Comparison of ENCODE assay signal across 11 cellular contexts in the genomic region with DNA sequence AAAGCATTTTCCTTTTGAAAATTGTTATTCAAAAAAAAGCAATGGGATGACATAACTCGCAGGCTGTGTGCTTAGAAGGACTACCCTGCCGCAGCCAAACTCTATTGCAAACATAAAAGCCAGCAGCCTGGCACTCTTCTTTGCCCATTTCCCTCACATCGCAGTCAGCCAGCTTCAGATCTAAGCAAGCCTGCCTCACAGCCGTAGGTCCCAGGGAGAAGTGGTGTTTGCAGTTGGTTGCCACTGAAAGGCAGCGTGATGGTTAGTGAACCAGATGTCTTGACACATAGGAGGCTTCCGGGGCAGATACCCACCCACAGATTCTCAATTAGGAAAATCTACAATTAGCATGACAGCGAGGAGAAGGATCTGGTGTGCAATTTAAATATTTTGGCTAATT.
DNase-seq lines count a peak whose midpoint lies in the region; ATAC-seq and TF ChIP-seq lines count a peak whose summit lies in the region.
"Had no signal": no experiment of that assay in that cellular context is flagged by ENCODE, and none has a peak within 500 bp of the region (broad histone marks: within the 10 kb centered on the region; RNA-seq: fewer than 3 reads in every experiment).

No MANE protein-coding gene starts in this region.

- peaks cover 10% of the 10 kb centered on the region for H3K36me3 Mint-ChIP-seq in activated CD4-positive, alpha-beta T cell treated with anti-CD3 and anti-CD28 coated beads, Interleukin-2, amount 10 ng/mL, durations not matched to agents 7 days and 5 days (ENCODE audit: low read depth)
- H3K36me3 Mint-ChIP-seq in activated naive CD8-positive, alpha-beta T cell treated with anti-CD3 and anti-CD28 coated beads, Interleukin-2, amount 10 ng/mL, durations not matched to agents 7 days and 5 days, result peaks cover 31% of the 10 kb centered on the region
- H3K36me3 Mint-ChIP-seq in mesothelial cell of epicardium, result no peaks in the 10 kb centered on the region
- H3K36me3 Mint-ChIP-seq: CD14-positive monocyte had no signal

- H3K9me3 Mint-ChIP-seq in activated CD4-positive, alpha-beta T cell treated with anti-CD3 and anti-CD28 coated beads, Interleukin-2, amount 10 ng/mL, durations not matched to agents 7 days and 5 days, result peaks cover 14% of the 10 kb centered on the region
- H3K9me3 Mint-ChIP-seq in activated naive CD8-positive, alpha-beta T cell treated with anti-CD3 and anti-CD28 coated beads, Interleukin-2, amount 10 ng/mL, durations not matched to agents 7 days and 5 days, result peaks cover 17% of the 10 kb centered on the region
- peaks cover 3% of the 10 kb centered on the region for H3K9me3 Mint-ChIP-seq in mesothelial cell of epicardium

- CTCF ChIA-PET in activated CD4-positive, alpha-beta T cell treated with anti-CD3 and anti-CD28 coated beads, Interleukin-2, amount 10 ng/mL, durations not matched to agents 7 days and 5 days (lab: Charles Lee), result interaction anchor here (0.7 kb wide), 1 partner anchor 129 kb away, joined by 3 read pairs; no protein-coding TSS in a partner anchor
- CTCF ChIA-PET in RWPE1 (lab: Yijun Ruan, JAX), result no interaction called here

- TF ChIP-seq CTCF in mesothelial cell of epicardium (IDR thresholded peaks at IDR 0.05; ENCODE audit: unreplicated experiment) (no peak), RWPE1 (conservative IDR thresholded peaks at IDR 0.05; ENCODE audit: low read depth) (no peak)

- peaks cover 36% of the 10 kb centered on the region for H3K4me1 Mint-ChIP-seq in activated CD4-positive, alpha-beta T cell treated with anti-CD3 and anti-CD28 coated beads, Interleukin-2, amount 10 ng/mL, durations not matched to agents 7 days and 5 days
- H3K4me1 Mint-ChIP-seq in activated naive CD8-positive, alpha-beta T cell treated with anti-CD3 and anti-CD28 coated beads, Interleukin-2, amount 10 ng/mL, durations not matched to agents 7 days and 5 days, result peaks cover 38% of the 10 kb centered on the region
- H3K4me1 Mint-ChIP-seq in mesothelial cell of epicardium, result no peaks in the 10 kb centered on the region
- H3K4me1 Mint-ChIP-seq: CD14-positive monocyte had no signal

- peak; percentile 37 for DNase-seq in NCI-H1092 (lab: John Stamatoyannopoulos, UW)
- DNase-seq in activated CD4-positive, alpha-beta T cell treated with anti-CD3 and anti-CD28 coated beads, Interleukin-2, amount 10 ng/mL, durations not matched to agents 7 days and 5 days, result peak; percentile 32
- DNase-seq in activated naive CD8-positive, alpha-beta T cell treated with anti-CD3 and anti-CD28 coated beads, Interleukin-2, amount 10 ng/mL, durations not matched to agents 7 days and 5 days, result no peak
- DNase-seq in stimulated activated CD4-positive, alpha-beta T cell treated with anti-CD3 and anti-CD28 coated beads, Interleukin-15, amount 100 ng/mL, for 24 hours, result peak; percentile 57
- no peak for DNase-seq in mesothelial cell of epicardium (ENCODE audit: low spot score in 2 of 2, unreplicated experiment in 2 of 2)
- DNase-seq in DMS53 (lab: John Stamatoyannopoulos, UW), result no peak
- no peak for DNase-seq in NOMO-1 (lab: John Stamatoyannopoulos, UW; ENCODE audit: unreplicated experiment in 2 of 2)
- no peak for DNase-seq in RWPE1 (ENCODE audit: low spot score)
- DNase-seq: NCI-H82 had no signal

- H3K27me3 Mint-ChIP-seq in activated CD4-positive, alpha-beta T cell treated with anti-CD3 and anti-CD28 coated beads, Interleukin-2, amount 10 ng/mL, durations not matched to agents 7 days and 5 days, result no peaks in the 10 kb centered on the region
- H3K27me3 Mint-ChIP-seq in activated naive CD8-positive, alpha-beta T cell treated with anti-CD3 and anti-CD28 coated beads, Interleukin-2, amount 10 ng/mL, durations not matched to agents 7 days and 5 days, result no peaks in the 10 kb centered on the region
- H3K27me3 Mint-ChIP-seq in mesothelial cell of epicardium (ENCODE audit: low read depth), result peaks cover 12% of the 10 kb centered on the region

- POLR2A ChIA-PET in activated CD4-positive, alpha-beta T cell treated with anti-CD3 and anti-CD28 coated beads, Interleukin-2, amount 10 ng/mL, durations not matched to agents 7 days and 5 days (lab: Charles Lee), result no interaction called here
- POLR2A ChIA-PET in activated naive CD8-positive, alpha-beta T cell treated with anti-CD3 and anti-CD28 coated beads, Interleukin-2, amount 10 ng/mL, durations not matched to agents 7 days and 5 days (lab: Charles Lee), result no interaction called here
- POLR2A ChIA-PET in RWPE1 (lab: Yijun Ruan, JAX; ENCODE audit: low non-redundant PET), result no interaction called here

- ATAC-seq in activated naive CD8-positive, alpha-beta T cell treated with anti-CD3 and anti-CD28 coated beads, Interleukin-2, amount 10 ng/mL, durations not matched to agents 7 days and 5 days (ENCODE audit: low read depth), result peak; percentile 39
- ATAC-seq: left lobe of liver had no signal

- no peak overlapping the region for H3K4me3 Mint-ChIP-seq in activated CD4-positive, alpha-beta T cell treated with anti-CD3 and anti-CD28 coated beads, Interleukin-2, amount 10 ng/mL, durations not matched to agents 7 days and 5 days
- peak overlapping the region; percentile 11 for H3K4me3 Mint-ChIP-seq in activated naive CD8-positive, alpha-beta T cell treated with anti-CD3 and anti-CD28 coated beads, Interleukin-2, amount 10 ng/mL, durations not matched to agents 7 days and 5 days
- no peak overlapping the region for H3K4me3 Mint-ChIP-seq in mesothelial cell of epicardium
- H3K4me3 Mint-ChIP-seq: CD14-positive monocyte had no signal

- no peak overlapping the region for H3K27ac ChIP-seq in RWPE1

- H3K27ac Mint-ChIP-seq in activated CD4-positive, alpha-beta T cell treated with anti-CD3 and anti-CD28 coated beads, Interleukin-2, amount 10 ng/mL, durations not matched to agents 7 days and 5 days, result no peak overlapping the region
- peak overlapping the region; percentile 57 for H3K27ac Mint-ChIP-seq in activated naive CD8-positive, alpha-beta T cell treated with anti-CD3 and anti-CD28 coated beads, Interleukin-2, amount 10 ng/mL, durations not matched to agents 7 days and 5 days
- no peak overlapping the region for H3K27ac Mint-ChIP-seq in mesothelial cell of epicardium
- H3K27ac Mint-ChIP-seq: CD14-positive monocyte had no signal

Comparison
In these comparisons a context has a peak if more than half of its experiments do, and no peak if none do; other contexts are left out.
1. DNase-seq: peak in NCI-H1092 (single experiment), activated CD4-positive, alpha-beta T cell treated with anti-CD3 and anti-CD28 coated beads, Interleukin-2, amount 10 ng/mL, durations not matched to agents 7 days and 5 days (single experiment) and stimulated activated CD4-positive, alpha-beta T cell treated with anti-CD3 and anti-CD28 coated beads, Interleukin-15, amount 100 ng/mL, for 24 hours (single experiment); none in activated naive CD8-positive, alpha-beta T cell treated with anti-CD3 and anti-CD28 coated beads, Interleukin-2, amount 10 ng/mL, durations not matched to agents 7 days and 5 days (single experiment), mesothelial cell of epicardium (0 of 2), DMS53 (single experiment), NOMO-1 (0 of 2) and RWPE1 (single experiment).